Comparison of ENCODE assay signal across 8 cellular contexts in genomic region chr2:190649798-190650390, GRCh38. TPM values are rescaled to one million over a fixed set of nuclear protein-coding genes. Genes with fewer than 3 reads are reported as not detected.
DNase-seq lines count a peak whose midpoint lies in the region; ATAC-seq and TF ChIP-seq lines count a peak whose summit lies in the region.

No MANE protein-coding gene starts in this region.

- WGBS in psoas muscle, 3 donors, result 1 to 3% (median 1%) methylated on average over 15 of the region's 15 CpGs

- peaks cover 18% of the 10 kb centered on the region for H3K4me1 Mint-ChIP-seq in activated CD8-positive, alpha-beta T cell treated with anti-CD3 and anti-CD28 coated beads, Interleukin-2, amount 10 ng/mL, durations not matched to agents 7 days and 5 days (ENCODE audit: low read depth)

- H3K9me3 ChIP-seq in psoas muscle, result no peaks in the 10 kb centered on the region

- H3K4me3 Mint-ChIP-seq in activated CD8-positive, alpha-beta T cell treated with anti-CD3 and anti-CD28 coated beads, Interleukin-2, amount 10 ng/mL, durations not matched to agents 7 days and 5 days, result peak overlapping the region; percentile 92

- intact Hi-C loops in head of caudate nucleus (cut with DNase I), result loop anchor here (2.0 to 5.0 kb wide), 2 partner anchors 115 to 362 kb away; partner anchors contain the start of genes NEMP2 and STAT1
- intact Hi-C loops in psoas muscle (cut with DNase I), result loop anchor here (2.0 to 5.0 kb wide), 3 partner anchors 115 to 798 kb away; partner anchors contain the start of gene NEMP2 (in 2 of the 2)

- H3K9me3 Mint-ChIP-seq in activated CD8-positive, alpha-beta T cell treated with anti-CD3 and anti-CD28 coated beads, Interleukin-2, amount 10 ng/mL, durations not matched to agents 7 days and 5 days (ENCODE audit: insufficient read depth), result no peaks in the 10 kb centered on the region

- POLR2A ChIA-PET in activated CD8-positive, alpha-beta T cell treated with anti-CD3 and anti-CD28 coated beads, Interleukin-2, amount 10 ng/mL, durations not matched to agents 7 days and 5 days (lab: Charles Lee), result interaction anchor here (0.6 to 2.0 kb wide), 3 partner anchors 26 to 202 kb away, joined by 3 to 13 read pairs (median 4); partner anchors contain the start of gene NEMP2

- H3K27me3 Mint-ChIP-seq in activated CD8-positive, alpha-beta T cell treated with anti-CD3 and anti-CD28 coated beads, Interleukin-2, amount 10 ng/mL, durations not matched to agents 7 days and 5 days (ENCODE audit: low read depth), result peaks cover 10% of the 10 kb centered on the region

- TF ChIP-seq CTCF in psoas muscle (IDR thresholded peaks at IDR 0.05), result no peak

- H3K4me3 ChIP-seq in psoas muscle, result peak overlapping the region; percentile 91

- H3K27ac Mint-ChIP-seq in activated CD8-positive, alpha-beta T cell treated with anti-CD3 and anti-CD28 coated beads, Interleukin-2, amount 10 ng/mL, durations not matched to agents 7 days and 5 days, result peak overlapping the region; percentile 75

- CTCF ChIA-PET in activated CD8-positive, alpha-beta T cell treated with anti-CD3 and anti-CD28 coated beads, Interleukin-2, amount 10 ng/mL, durations not matched to agents 7 days and 5 days (lab: Charles Lee), result interaction anchor here (0.8 to 4.0 kb wide), 7 partner anchors 11 to 267 kb away, joined by 3 to 39 read pairs (median 4); no protein-coding TSS in a partner anchor

- no peak for ATAC-seq in activated CD8-positive, alpha-beta T cell treated with anti-CD3 and anti-CD28 coated beads, Interleukin-2, amount 10 ng/mL, durations not matched to agents 7 days and 5 days
- ATAC-seq in psoas muscle (peak in 1 of 4 donors; percentile 18), HG03520 (IDR thresholded peaks at IDR 0.05; ENCODE audit: unreplicated experiment) (no peak)

- no peaks in the 10 kb centered on the region for H3K36me3 Mint-ChIP-seq in activated CD8-positive, alpha-beta T cell treated with anti-CD3 and anti-CD28 coated beads, Interleukin-2, amount 10 ng/mL, durations not matched to agents 7 days and 5 days (ENCODE audit: low read depth)

- peaks cover 13% of the 10 kb centered on the region for H3K4me1 ChIP-seq in psoas muscle

- H3K27me3 ChIP-seq in psoas muscle (ENCODE audit: insufficient read depth in 3 of 3, low read length in 2 of 3), result no peaks in the 10 kb centered on the region

- peak; percentile 46 for DNase-seq in NCI-H1694 treated with DMSO at 0.1 percent for 48 hours (lab: John Stamatoyannopoulos, UW)
- DNase-seq in NCI-H1694 (lab: John Stamatoyannopoulos, UW), result no peak
- peak; percentile 8 for DNase-seq in LoVo (ENCODE audit: low spot score)
- no peak for DNase-seq in activated CD8-positive, alpha-beta T cell treated with anti-CD3 and anti-CD28 coated beads, Interleukin-2, amount 10 ng/mL, durations not matched to agents 7 days and 5 days
- DNase-seq in head of caudate nucleus, result peak in 24 of 42 donors; percentile 16 to 72 (median 42)
- no peak for DNase-seq in psoas muscle
- DNase-seq in NK-92 treated with Interleukin-12 subunit alpha and Interleukin-12 subunit beta, amount 100 ng/mL, for 24 hours (lab: John Stamatoyannopoulos, UW), result no peak

- H3K36me3 ChIP-seq in psoas muscle (ENCODE audit: insufficient read depth in 1 of 2, low read depth in 1 of 2), result no peaks in the 10 kb centered on the region

- peak overlapping the region; percentile 80 for H3K27ac ChIP-seq in psoas muscle

RNA-seq across cellular contexts. Expression of gene NAB1, which starts 1.0 kb away (rescaled TPM):
- total RNA-seq in activated CD8-positive, alpha-beta T cell treated with anti-CD3 and anti-CD28 coated beads, Interleukin-2, amount 10 ng/mL, durations not matched to agents 7 days and 5 days, result 10 to 100 TPM; 23.4 to 23.7 TPM
- 10 to 100 TPM in 2 of 4 donors, 1 to 10 TPM in 2; 5.1 to 16.9 (median 8.7) TPM for total RNA-seq in psoas muscle
- polyA plus RNA-seq in psoas muscle, result 1 to 10 TPM; 2.6 to 7.9 (median 5.5) TPM

Comparison
In these comparisons a context has a peak if more than half of its experiments do, and no peak if none do; other contexts are left out.
1. DNase-seq: peak in NCI-H1694 treated with DMSO at 0.1 percent for 48 hours (single experiment), LoVo (single experiment) and head of caudate nucleus (24 of 42); none in NCI-H1694 (single experiment), activated CD8-positive, alpha-beta T cell treated with anti-CD3 and anti-CD28 coated beads, Interleukin-2, amount 10 ng/mL, durations not matched to agents 7 days and 5 days (single experiment), psoas muscle (0 of 2) and NK-92 treated with Interleukin-12 subunit alpha and Interleukin-12 subunit beta, amount 100 ng/mL, for 24 hours (single experiment).